In the genomic region with DNA sequence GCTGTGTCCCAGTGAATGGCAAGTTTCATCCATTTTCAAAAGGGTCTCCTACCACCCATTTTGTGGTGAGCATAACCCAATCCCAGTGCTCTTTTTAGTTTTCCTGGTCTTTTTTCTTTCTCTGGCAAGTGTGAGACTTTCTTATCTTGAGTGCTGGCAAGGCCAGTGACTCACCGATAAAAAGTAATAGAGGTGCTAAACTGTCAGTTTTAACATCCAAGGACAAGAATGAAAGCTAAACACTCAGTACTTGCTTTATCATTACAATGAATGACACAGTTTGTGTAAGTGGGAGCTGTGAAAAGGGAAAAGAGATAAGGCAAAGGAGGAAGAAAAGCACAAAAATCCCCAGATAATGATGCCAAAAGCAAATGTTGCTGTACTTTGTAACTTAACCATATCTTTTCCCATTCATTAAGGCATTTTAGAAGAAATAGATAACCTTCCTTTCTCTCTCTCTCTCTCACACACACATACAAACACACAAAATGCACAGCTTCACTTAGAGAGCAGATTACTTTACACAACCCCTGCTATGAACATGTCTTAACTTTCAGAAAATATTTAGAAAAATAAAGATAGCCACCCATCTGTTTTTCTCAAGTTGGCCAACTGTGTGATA, we compare ENCODE assay signal across 1 cellular context.
TF ChIP-seq lines count a peak whose summit lies in the region.

No MANE protein-coding gene starts in this region.

TF ChIP-seq in HEK293, 187 proteins besides CTCF, POLR2A, EP300 and RAD21 (continued from another document and continues in another):
- TF ChIP-seq, protein P1, sequence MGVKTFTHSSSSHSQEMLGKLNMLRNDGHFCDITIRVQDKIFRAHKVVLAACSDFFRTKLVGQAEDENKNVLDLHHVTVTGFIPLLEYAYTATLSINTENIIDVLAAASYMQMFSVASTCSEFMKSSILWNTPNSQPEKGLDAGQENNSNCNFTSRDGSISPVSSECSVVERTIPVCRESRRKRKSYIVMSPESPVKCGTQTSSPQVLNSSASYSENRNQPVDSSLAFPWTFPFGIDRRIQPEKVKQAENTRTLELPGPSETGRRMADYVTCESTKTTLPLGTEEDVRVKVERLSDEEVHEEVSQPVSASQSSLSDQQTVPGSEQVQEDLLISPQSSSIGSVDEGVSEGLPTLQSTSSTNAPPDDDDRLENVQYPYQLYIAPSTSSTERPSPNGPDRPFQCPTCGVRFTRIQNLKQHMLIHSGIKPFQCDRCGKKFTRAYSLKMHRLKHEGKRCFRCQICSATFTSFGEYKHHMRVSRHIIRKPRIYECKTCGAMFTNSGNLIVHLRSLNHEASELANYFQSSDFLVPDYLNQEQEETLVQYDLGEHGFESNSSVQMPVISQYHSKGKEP (tag by site-specific recombination; IDR thresholded peaks at IDR 0.05), result peak; percentile 24; the same call in 1 of the 2 replicates
- TF ChIP-seq PRDM1 (tag by site-specific recombination; IDR thresholded peaks at IDR 0.05) (peak; percentile 78), ZNF654 (tag by site-specific recombination; IDR thresholded peaks at IDR 0.05; ENCODE audit: low read depth) (no peak), TRIM28 (IDR thresholded peaks at IDR 0.05; ENCODE audit: borderline replicate concordance, low read length) (peak; percentile 88; the same call in 1 of the 2 replicates), ZNF221 (tag by site-specific recombination; IDR thresholded peaks at IDR 0.05; ENCODE audit: borderline replicate concordance) (no peak), ZXDB (tag by site-specific recombination; IDR thresholded peaks at IDR 0.05) (peak; percentile 99), ZNF394 (tag by site-specific recombination; IDR thresholded peaks at IDR 0.05; ENCODE audit: borderline replicate concordance) (no peak), FEZF1 (tag by site-specific recombination; IDR thresholded peaks at IDR 0.05) (peak; percentile 100), ZNF701 (tag by site-specific recombination; IDR thresholded peaks at IDR 0.05) (no peak), KLF10 (tag by site-specific recombination; IDR thresholded peaks at IDR 0.05) (peak; percentile 64), ZNF777 (tag by site-specific recombination; IDR thresholded peaks at IDR 0.05; ENCODE audit: borderline replicate concordance) (no peak), ZBTB8A (tag by site-specific recombination; IDR thresholded peaks at IDR 0.05) (peak; percentile 9; the same call in 1 of the 2 replicates), BCL11B (tag by site-specific recombination; IDR thresholded peaks at IDR 0.05; ENCODE audit: low read depth) (peak; percentile 54; the same call in 1 of the 2 replicates), ZNF37A (tag by site-specific recombination; IDR thresholded peaks at IDR 0.05) (no peak), MZF1 (tag by site-specific recombination; IDR thresholded peaks at IDR 0.05; ENCODE audit: borderline replicate concordance) (peak; percentile 92), SP7 (tag by site-specific recombination; IDR thresholded peaks at IDR 0.05) (peak; percentile 80), ZNF626 (tag by site-specific recombination; IDR thresholded peaks at IDR 0.05) (no peak), IKZF3 (tag by site-specific recombination; IDR thresholded peaks at IDR 0.05) (peak; percentile 68), TCF7L2 (IDR thresholded peaks at IDR 0.05; ENCODE audit: borderline replicate concordance, low read depth, low read length) (peak; percentile 90), ZNF266 (tag by site-specific recombination; IDR thresholded peaks at IDR 0.05; ENCODE audit: low read depth) (no peak), ZNF184 (tag by site-specific recombination; IDR thresholded peaks at IDR 0.05) (peak; percentile 97), ZNF510 (tag by site-specific recombination; IDR thresholded peaks at IDR 0.05; ENCODE audit: insufficient replicate concordance) (peak; percentile 4), ZNF335 (tag by site-specific recombination; conservative IDR thresholded peaks at IDR 0.05) (0 out of 2 replicates have a peak, but pooled peaks have one; percentile 13), HOXD13 (CRISPR knock-in tag; IDR thresholded peaks at IDR 0.05; ENCODE audit: borderline replicate concordance) (peak; percentile 39; the same call in 1 of the 2 replicates), ZNF146 (tag by site-specific recombination; IDR thresholded peaks at IDR 0.05) (peak; percentile 61; the same call in 1 of the 2 replicates), KLF8 (tag by site-specific recombination; IDR thresholded peaks at IDR 0.05) (peak; percentile 70; the same call in 1 of the 2 replicates)
- TF ChIP-seq, protein P2, sequence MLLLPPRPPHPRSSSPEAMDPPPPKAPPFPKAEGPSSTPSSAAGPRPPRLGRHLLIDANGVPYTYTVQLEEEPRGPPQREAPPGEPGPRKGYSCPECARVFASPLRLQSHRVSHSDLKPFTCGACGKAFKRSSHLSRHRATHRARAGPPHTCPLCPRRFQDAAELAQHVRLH (tag by site-specific recombination; IDR thresholded peaks at IDR 0.05), result peak; percentile 94
- TF ChIP-seq, protein P3, sequence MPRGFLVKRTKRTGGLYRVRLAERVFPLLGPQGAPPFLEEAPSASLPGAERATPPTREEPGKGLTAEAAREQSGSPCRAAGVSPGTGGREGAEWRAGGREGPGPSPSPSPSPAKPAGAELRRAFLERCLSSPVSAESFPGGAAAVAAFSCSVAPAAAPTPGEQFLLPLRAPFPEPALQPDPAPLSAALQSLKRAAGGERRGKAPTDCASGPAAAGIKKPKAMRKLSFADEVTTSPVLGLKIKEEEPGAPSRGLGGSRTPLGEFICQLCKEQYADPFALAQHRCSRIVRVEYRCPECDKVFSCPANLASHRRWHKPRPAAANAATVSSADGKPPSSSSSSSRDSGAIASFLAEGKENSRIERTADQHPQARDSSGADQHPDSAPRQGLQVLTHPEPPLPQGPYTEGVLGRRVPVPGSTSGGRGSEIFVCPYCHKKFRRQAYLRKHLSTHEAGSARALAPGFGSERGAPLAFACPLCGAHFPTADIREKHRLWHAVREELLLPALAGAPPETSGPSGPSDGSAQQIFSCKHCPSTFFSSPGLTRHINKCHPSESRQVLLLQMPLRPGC (tag by site-specific recombination; IDR thresholded peaks at IDR 0.05), result peak; percentile 25
- TF ChIP-seq, protein P4, sequence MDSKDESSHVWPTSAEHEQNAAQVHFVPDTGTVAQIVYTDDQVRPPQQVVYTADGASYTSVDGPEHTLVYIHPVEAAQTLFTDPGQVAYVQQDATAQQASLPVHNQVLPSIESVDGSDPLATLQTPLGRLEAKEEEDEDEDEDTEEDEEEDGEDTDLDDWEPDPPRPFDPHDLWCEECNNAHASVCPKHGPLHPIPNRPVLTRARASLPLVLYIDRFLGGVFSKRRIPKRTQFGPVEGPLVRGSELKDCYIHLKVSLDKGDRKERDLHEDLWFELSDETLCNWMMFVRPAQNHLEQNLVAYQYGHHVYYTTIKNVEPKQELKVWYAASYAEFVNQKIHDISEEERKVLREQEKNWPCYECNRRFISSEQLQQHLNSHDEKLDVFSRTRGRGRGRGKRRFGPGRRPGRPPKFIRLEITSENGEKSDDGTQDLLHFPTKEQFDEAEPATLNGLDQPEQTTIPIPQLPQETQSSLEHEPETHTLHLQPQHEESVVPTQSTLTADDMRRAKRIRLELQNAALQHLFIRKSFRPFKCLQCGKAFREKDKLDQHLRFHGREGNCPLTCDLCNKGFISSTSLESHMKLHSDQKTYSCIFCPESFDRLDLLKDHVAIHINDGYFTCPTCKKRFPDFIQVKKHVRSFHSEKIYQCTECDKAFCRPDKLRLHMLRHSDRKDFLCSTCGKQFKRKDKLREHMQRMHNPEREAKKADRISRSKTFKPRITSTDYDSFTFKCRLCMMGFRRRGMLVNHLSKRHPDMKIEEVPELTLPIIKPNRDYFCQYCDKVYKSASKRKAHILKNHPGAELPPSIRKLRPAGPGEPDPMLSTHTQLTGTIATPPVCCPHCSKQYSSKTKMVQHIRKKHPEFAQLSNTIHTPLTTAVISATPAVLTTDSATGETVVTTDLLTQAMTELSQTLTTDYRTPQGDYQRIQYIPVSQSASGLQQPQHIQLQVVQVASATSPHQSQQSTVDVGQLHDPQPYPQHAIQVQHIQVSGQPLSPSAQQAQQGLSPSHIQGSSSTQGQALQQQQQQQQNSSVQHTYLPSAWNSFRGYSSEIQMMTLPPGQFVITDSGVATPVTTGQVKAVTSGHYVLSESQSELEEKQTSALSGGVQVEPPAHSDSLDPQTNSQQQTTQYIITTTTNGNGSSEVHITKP (tag by site-specific recombination; IDR thresholded peaks at IDR 0.05), result peak; percentile 47
- TF ChIP-seq, protein P5, sequence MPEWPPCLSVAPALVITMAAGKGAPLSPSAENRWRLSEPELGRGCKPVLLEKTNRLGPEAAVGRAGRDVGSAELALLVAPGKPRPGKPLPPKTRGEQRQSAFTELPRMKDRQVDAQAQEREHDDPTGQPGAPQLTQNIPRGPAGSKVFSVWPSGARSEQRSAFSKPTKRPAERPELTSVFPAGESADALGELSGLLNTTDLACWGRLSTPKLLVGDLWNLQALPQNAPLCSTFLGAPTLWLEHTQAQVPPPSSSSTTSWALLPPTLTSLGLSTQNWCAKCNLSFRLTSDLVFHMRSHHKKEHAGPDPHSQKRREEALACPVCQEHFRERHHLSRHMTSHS (tag by site-specific recombination; IDR thresholded peaks at IDR 0.05), result peak; percentile 67; the same call in 1 of the 2 replicates
- TF ChIP-seq, protein P6, sequence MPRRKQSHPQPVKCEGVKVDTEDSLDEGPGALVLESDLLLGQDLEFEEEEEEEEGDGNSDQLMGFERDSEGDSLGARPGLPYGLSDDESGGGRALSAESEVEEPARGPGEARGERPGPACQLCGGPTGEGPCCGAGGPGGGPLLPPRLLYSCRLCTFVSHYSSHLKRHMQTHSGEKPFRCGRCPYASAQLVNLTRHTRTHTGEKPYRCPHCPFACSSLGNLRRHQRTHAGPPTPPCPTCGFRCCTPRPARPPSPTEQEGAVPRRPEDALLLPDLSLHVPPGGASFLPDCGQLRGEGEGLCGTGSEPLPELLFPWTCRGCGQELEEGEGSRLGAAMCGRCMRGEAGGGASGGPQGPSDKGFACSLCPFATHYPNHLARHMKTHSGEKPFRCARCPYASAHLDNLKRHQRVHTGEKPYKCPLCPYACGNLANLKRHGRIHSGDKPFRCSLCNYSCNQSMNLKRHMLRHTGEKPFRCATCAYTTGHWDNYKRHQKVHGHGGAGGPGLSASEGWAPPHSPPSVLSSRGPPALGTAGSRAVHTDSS (tag by site-specific recombination; IDR thresholded peaks at IDR 0.05), result 0 out of 2 replicates have a peak, but pooled peaks have one; percentile 32
- TF ChIP-seq, protein P7, sequence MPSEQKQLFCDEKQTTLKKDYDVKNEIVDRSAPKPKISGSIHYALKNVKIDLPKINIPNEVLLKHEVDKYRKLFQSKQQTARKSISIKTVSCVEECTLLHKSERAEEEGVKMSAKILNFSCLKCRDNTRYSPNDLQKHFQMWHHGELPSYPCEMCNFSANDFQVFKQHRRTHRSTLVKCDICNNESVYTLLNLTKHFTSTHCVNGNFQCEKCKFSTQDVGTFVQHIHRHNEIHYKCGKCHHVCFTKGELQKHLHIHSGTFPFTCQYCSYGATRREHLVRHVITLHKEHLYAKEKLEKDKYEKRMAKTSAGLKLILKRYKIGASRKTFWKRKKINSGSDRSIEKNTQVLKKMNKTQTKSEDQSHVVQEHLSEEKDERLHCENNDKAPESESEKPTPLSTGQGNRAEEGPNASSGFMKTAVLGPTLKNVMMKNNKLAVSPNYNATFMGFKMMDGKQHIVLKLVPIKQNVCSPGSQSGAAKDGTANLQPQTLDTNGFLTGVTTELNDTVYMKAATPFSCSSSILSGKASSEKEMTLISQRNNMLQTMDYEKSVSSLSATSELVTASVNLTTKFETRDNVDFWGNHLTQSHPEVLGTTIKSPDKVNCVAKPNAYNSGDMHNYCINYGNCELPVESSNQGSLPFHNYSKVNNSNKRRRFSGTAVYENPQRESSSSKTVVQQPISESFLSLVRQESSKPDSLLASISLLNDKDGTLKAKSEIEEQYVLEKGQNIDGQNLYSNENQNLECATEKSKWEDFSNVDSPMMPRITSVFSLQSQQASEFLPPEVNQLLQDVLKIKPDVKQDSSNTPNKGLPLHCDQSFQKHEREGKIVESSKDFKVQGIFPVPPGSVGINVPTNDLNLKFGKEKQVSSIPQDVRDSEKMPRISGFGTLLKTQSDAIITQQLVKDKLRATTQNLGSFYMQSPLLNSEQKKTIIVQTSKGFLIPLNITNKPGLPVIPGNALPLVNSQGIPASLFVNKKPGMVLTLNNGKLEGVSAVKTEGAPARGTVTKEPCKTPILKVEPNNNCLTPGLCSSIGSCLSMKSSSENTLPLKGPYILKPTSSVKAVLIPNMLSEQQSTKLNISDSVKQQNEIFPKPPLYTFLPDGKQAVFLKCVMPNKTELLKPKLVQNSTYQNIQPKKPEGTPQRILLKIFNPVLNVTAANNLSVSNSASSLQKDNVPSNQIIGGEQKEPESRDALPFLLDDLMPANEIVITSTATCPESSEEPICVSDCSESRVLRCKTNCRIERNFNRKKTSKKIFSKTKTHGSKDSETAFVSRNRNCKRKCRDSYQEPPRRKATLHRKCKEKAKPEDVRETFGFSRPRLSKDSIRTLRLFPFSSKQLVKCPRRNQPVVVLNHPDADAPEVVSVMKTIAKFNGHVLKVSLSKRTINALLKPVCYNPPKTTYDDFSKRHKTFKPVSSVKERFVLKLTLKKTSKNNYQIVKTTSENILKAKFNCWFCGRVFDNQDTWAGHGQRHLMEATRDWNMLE (tag by site-specific recombination; conservative IDR thresholded peaks at IDR 0.05; ENCODE audit: low read depth), result 0 out of 2 replicates have a peak, but pooled peaks have one; percentile 22
- TF ChIP-seq, protein P8, sequence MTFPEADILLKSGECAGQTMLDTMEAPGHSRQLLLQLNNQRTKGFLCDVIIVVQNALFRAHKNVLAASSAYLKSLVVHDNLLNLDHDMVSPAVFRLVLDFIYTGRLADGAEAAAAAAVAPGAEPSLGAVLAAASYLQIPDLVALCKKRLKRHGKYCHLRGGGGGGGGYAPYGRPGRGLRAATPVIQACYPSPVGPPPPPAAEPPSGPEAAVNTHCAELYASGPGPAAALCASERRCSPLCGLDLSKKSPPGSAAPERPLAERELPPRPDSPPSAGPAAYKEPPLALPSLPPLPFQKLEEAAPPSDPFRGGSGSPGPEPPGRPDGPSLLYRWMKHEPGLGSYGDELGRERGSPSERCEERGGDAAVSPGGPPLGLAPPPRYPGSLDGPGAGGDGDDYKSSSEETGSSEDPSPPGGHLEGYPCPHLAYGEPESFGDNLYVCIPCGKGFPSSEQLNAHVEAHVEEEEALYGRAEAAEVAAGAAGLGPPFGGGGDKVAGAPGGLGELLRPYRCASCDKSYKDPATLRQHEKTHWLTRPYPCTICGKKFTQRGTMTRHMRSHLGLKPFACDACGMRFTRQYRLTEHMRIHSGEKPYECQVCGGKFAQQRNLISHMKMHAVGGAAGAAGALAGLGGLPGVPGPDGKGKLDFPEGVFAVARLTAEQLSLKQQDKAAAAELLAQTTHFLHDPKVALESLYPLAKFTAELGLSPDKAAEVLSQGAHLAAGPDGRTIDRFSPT (tag by site-specific recombination; IDR thresholded peaks at IDR 0.05), result peak; percentile 57; the same call in 1 of the 2 replicates
- TF ChIP-seq, protein P9, sequence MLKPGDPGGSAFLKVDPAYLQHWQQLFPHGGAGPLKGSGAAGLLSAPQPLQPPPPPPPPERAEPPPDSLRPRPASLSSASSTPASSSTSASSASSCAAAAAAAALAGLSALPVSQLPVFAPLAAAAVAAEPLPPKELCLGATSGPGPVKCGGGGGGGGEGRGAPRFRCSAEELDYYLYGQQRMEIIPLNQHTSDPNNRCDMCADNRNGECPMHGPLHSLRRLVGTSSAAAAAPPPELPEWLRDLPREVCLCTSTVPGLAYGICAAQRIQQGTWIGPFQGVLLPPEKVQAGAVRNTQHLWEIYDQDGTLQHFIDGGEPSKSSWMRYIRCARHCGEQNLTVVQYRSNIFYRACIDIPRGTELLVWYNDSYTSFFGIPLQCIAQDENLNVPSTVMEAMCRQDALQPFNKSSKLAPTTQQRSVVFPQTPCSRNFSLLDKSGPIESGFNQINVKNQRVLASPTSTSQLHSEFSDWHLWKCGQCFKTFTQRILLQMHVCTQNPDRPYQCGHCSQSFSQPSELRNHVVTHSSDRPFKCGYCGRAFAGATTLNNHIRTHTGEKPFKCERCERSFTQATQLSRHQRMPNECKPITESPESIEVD (tag by site-specific recombination; IDR thresholded peaks at IDR 0.05), result peak; percentile 90
